18 cellular contexts compared by ENCODE assay signal in genomic region chr12:11906284-11906935, GRCh38.
A peak's percentile ranks its signal among the peaks of the same experiment; 100 is the strongest.
DNase-seq lines count a peak whose midpoint lies in the region; ATAC-seq and TF ChIP-seq lines count a peak whose summit lies in the region.
"Had no signal": no experiment of that assay in that cellular context is flagged by ENCODE, and none has a peak within 500 bp of the region (broad histone marks: within the 10 kb centered on the region; RNA-seq: fewer than 3 reads in every experiment).

No MANE protein-coding gene starts in this region.

- peaks cover 44% of the 10 kb centered on the region for H3K4me1 ChIP-seq in MM.1S (ENCODE audit: low read length)
- peaks cover 3% of the 10 kb centered on the region for H3K4me1 ChIP-seq in skeletal muscle satellite cell (ENCODE audit: control insufficient read depth, insufficient read depth, low read length)
- H3K4me1 ChIP-seq: foreskin keratinocyte, right lobe of liver, upper lobe of right lung had no signal

- no peak overlapping the region; the same call in 1 of the 2 replicates for H3K4me3 ChIP-seq in MM.1S (ENCODE audit: low read length)
- H3K4me3 ChIP-seq in choroid plexus epithelial cell (ENCODE audit: low read depth, low read length): no peak overlapping the region
- H3K4me3 ChIP-seq in skeletal muscle satellite cell (ENCODE audit: low read length): no peak overlapping the region
- H3K4me3 ChIP-seq: right lobe of liver, upper lobe of right lung had no signal

- H3K27ac ChIP-seq in MM.1S (ENCODE audit: low read length): peak overlapping the region; percentile 72
- H3K27ac ChIP-seq: 22Rv1, foreskin keratinocyte, right lobe of liver, upper lobe of right lung, WERI-Rb-1 had no signal

- H3K9ac ChIP-seq in MM.1S (ENCODE audit: low read length) (peak overlapping the region; percentile 28; the same call in 1 of the 2 replicates), skeletal muscle satellite cell (ENCODE audit: low read depth, low read length) (no peak overlapping the region)
- H3K9ac ChIP-seq: SK-N-SH had no signal

- H3K9me3 ChIP-seq in MM.1S (replicated peaks; ENCODE audit: insufficient read depth, low read length): no peaks in the 10 kb centered on the region
- no peaks in the 10 kb centered on the region for H3K9me3 ChIP-seq in skeletal muscle satellite cell (replicated peaks; ENCODE audit: low read length)
- H3K9me3 ChIP-seq: right lobe of liver, SK-N-SH had no signal

- H3K9me2 ChIP-seq in MM.1S (replicated peaks; ENCODE audit: insufficient read depth, low read length): no peaks in the 10 kb centered on the region
- H3K9me2 ChIP-seq: SK-N-SH had no signal

- H3K4me3 Mint-ChIP-seq in T-helper 1 cell treated with Interleukin-12 subunit alpha and Interleukin-12 subunit beta and Interleukin-4 antibody, amounts not matched to agents 30 μg/mL and 1 μg/mL, for 36 hours: peak overlapping the region; percentile 5
- H3K4me3 Mint-ChIP-seq: neural crest cell had no signal

- H3K9me3 Mint-ChIP-seq in T-helper 1 cell treated with Interleukin-12 subunit alpha and Interleukin-12 subunit beta and Interleukin-4 antibody, amounts not matched to agents 30 μg/mL and 1 μg/mL, for 36 hours: peaks cover 28% of the 10 kb centered on the region

- peaks cover 37% of the 10 kb centered on the region for H3K4me1 Mint-ChIP-seq in T-helper 1 cell treated with Interleukin-12 subunit alpha and Interleukin-12 subunit beta and Interleukin-4 antibody, amounts not matched to agents 30 μg/mL and 1 μg/mL, for 36 hours (ENCODE audit: low read depth)
- H3K4me1 Mint-ChIP-seq: neural crest cell had no signal

- peaks cover 19% of the 10 kb centered on the region for H3K36me3 Mint-ChIP-seq in T-helper 1 cell treated with Interleukin-12 subunit alpha and Interleukin-12 subunit beta and Interleukin-4 antibody, amounts not matched to agents 30 μg/mL and 1 μg/mL, for 36 hours (ENCODE audit: low read depth)

- peak overlapping the region; percentile 35 for H2AFZ ChIP-seq in MM.1S (ENCODE audit: low read length)

- H3K4me2 ChIP-seq in MM.1S (ENCODE audit: low read depth, low read length): peak overlapping the region; percentile 59
- peak overlapping the region; percentile 8 for H3K4me2 ChIP-seq in skeletal muscle satellite cell (ENCODE audit: low read length)
- H3K4me2 ChIP-seq: SK-N-SH had no signal

- peaks cover 32% of the 10 kb centered on the region for H3F3A ChIP-seq in MM.1S (ENCODE audit: insufficient read depth, low read length)

- no peaks in the 10 kb centered on the region for H3K27me3 Mint-ChIP-seq in T-helper 1 cell treated with Interleukin-12 subunit alpha and Interleukin-12 subunit beta and Interleukin-4 antibody, amounts not matched to agents 30 μg/mL and 1 μg/mL, for 36 hours (ENCODE audit: low read depth)

- ATAC-seq in SK-N-SH treated with all-trans-retinoic acid at 6 μM for 48 hours: no peak
- ATAC-seq: foreskin keratinocyte, right lobe of liver, upper lobe of right lung had no signal

- H3K36me3 ChIP-seq in MM.1S (replicated peaks; ENCODE audit: insufficient read depth, low read length) (no peaks in the 10 kb centered on the region), skeletal muscle satellite cell (ENCODE audit: insufficient read depth, low read length) (no peaks in the 10 kb centered on the region)
- H3K36me3 ChIP-seq: right lobe of liver, upper lobe of right lung, WERI-Rb-1 had no signal

- no peaks in the 10 kb centered on the region for H4K20me1 ChIP-seq in MM.1S (ENCODE audit: insufficient read depth, low read length)

- H3K27ac Mint-ChIP-seq in T-helper 1 cell treated with Interleukin-12 subunit alpha and Interleukin-12 subunit beta and Interleukin-4 antibody, amounts not matched to agents 30 μg/mL and 1 μg/mL, for 36 hours: peak overlapping the region; percentile 58

- no peaks in the 10 kb centered on the region for H3K79me2 ChIP-seq in MM.1S (ENCODE audit: low read length)

- H3K27me3 ChIP-seq in MM.1S (replicated peaks; ENCODE audit: insufficient read depth, low read length) (no peaks in the 10 kb centered on the region), skeletal muscle satellite cell (ENCODE audit: control insufficient read depth, insufficient read depth, low read length) (peaks cover 3% of the 10 kb centered on the region)
- H3K27me3 ChIP-seq: right lobe of liver, upper lobe of right lung had no signal

- DNase-seq in T-helper 1 cell (no peak), MM.1S (peak; percentile 23), choroid plexus epithelial cell (ENCODE audit: low read depth) (peak; percentile 68), foreskin melanocyte (no peak), C1 segment of cervical spinal cord (lab: John Stamatoyannopoulos, UW) (no peak)
- DNase-seq: COR-L47; foreskin keratinocyte; Karpas-422; right lobe of liver; SK-N-SH; stimulated activated CD4-positive, alpha-beta T cell treated with anti-CD3 and anti-CD28 coated beads, Interleukin-4, amount 100 ng/mL, for 24 hours; upper lobe of right lung; WERI-Rb-1 had no signal

- TF ChIP-seq CTCF in MM.1S (IDR thresholded peaks at IDR 0.05; ENCODE audit: low read length): no peak
- no peak for TF ChIP-seq CTCF in choroid plexus epithelial cell (conservative IDR thresholded peaks at IDR 0.05; ENCODE audit: low read depth, low read length)

TF ChIP-seq in SK-N-SH treated with all-trans-retinoic acid at 6 μM for 48 hours, 23 proteins besides CTCF, POLR2A, EP300 and RAD21 (continues in another document):
- TF ChIP-seq PATZ1 (CRISPR knock-in tag; IDR thresholded peaks at IDR 0.05; ENCODE audit: borderline replicate concordance) (no peak), CSRNP3 (CRISPR knock-in tag; IDR thresholded peaks at IDR 0.05) (no peak), ZNF70 (CRISPR knock-in tag; IDR thresholded peaks at IDR 0.05) (no peak), PPARA (CRISPR knock-in tag; IDR thresholded peaks at IDR 0.05; ENCODE audit: borderline replicate concordance) (no peak), ZNF8 (CRISPR knock-in tag; IDR thresholded peaks at IDR 0.05) (no peak), BACH2 (CRISPR knock-in tag; IDR thresholded peaks at IDR 0.05; ENCODE audit: borderline replicate concordance) (no peak), TSHZ2 (CRISPR knock-in tag; IDR thresholded peaks at IDR 0.05) (no peak), CSDC2 (CRISPR knock-in tag; IDR thresholded peaks at IDR 0.05) (no peak), ESRRG (CRISPR knock-in tag; IDR thresholded peaks at IDR 0.05) (no peak), TCF4 (CRISPR knock-in tag; IDR thresholded peaks at IDR 0.05; ENCODE audit: borderline replicate concordance) (no peak), ZFP3 (CRISPR knock-in tag; IDR thresholded peaks at IDR 0.05) (no peak), ARNTL (CRISPR knock-in tag; IDR thresholded peaks at IDR 0.05; ENCODE audit: borderline replicate concordance, low read depth) (no peak), ZFP30 (CRISPR knock-in tag; IDR thresholded peaks at IDR 0.05) (no peak)

Comparison
In these comparisons a context has a peak if more than half of its experiments do, and no peak if none do; other contexts are left out.
1. DNase-seq: peak in MM.1S (single experiment) and choroid plexus epithelial cell (single experiment); none in T-helper 1 cell (0 of 5), foreskin melanocyte (single experiment) and C1 segment of cervical spinal cord (0 of 14).